Comparison of ENCODE assay signal across 8 cellular contexts in genomic region chr5:96808541-96808828, GRCh38. TPM values are rescaled to one million over a fixed set of nuclear protein-coding genes. Genes with fewer than 3 reads are reported as not detected.
DNase-seq lines count a peak whose midpoint lies in the region; ATAC-seq, FAIRE-seq and TF ChIP-seq lines count a peak whose summit lies in the region.

No MANE protein-coding gene starts in this region.

- H3K27me3 ChIP-seq in pancreas = no peaks in the 10 kb centered on the region

- 3 to 12% methylated on average over 2 of the region's 2 CpGs for WGBS in pancreas, 2 donors

- H3K9me3 Mint-ChIP-seq in Calu3 (ENCODE audit: low read depth, unreplicated experiment) = no peaks in the 10 kb centered on the region

- H3K4me3 ChIP-seq in epithelial cell of esophagus (ENCODE audit: low read length) = peak overlapping the region; percentile 74
- peak overlapping the region in 3 of 4 donors; percentile 7 to 81 (median 72) for H3K4me3 ChIP-seq in pancreas

- H3K4me3 Mint-ChIP-seq in Calu3 (ENCODE audit: low read depth, unreplicated experiment) = peak overlapping the region; percentile 95

- TSS peak; percentile 83 for BruUV-seq in Calu3 (replicated peaks; lab: Mats Ljungman, UMichigan)

- H3K27ac ChIP-seq in pancreas = peak overlapping the region in 3 of 4 donors; percentile 64 to 100 (median 75)

- TF ChIP-seq CTCF in Calu3 (IDR thresholded peaks at IDR 0.05; ENCODE audit: unreplicated experiment) = no peak
- TF ChIP-seq CTCF in epithelial cell of esophagus (IDR thresholded peaks at IDR 0.05; ENCODE audit: insufficient read depth, low read depth, low read length, missing control alignments) = no peak
- TF ChIP-seq CTCF in pancreas (IDR thresholded peaks at IDR 0.05) = no peak

- FAIRE-seq in pancreas (lab: Jason Lieb, UNC) = no peak

- H3K4me1 ChIP-seq in pancreas = peaks cover 0 to 15% (median 3%) of the 10 kb centered on the region in 3 donors

- no peaks in the 10 kb centered on the region for H3K36me3 ChIP-seq in pancreas

- H3K27me3 Mint-ChIP-seq in Calu3 (ENCODE audit: unreplicated experiment) = no peaks in the 10 kb centered on the region

- peaks cover 10% of the 10 kb centered on the region for H3K4me1 Mint-ChIP-seq in Calu3 (ENCODE audit: low read depth, unreplicated experiment)

- no peaks in the 10 kb centered on the region for H3K9me3 ChIP-seq in pancreas

- intact Hi-C loops in Calu3 (cut with micrococcal nuclease; ENCODE audit: unreplicated experiment) = loop anchor here (5.0 kb wide), 1 partner anchor 129 kb away; the partner anchor contains the start of gene LNPEP
- intact Hi-C loops in pancreas (cut with DNase I) = no loop called here

- ATAC-seq in pancreas (no peak), GM19035 (IDR thresholded peaks at IDR 0.05; ENCODE audit: unreplicated experiment) (no peak), GM18907 (IDR thresholded peaks at IDR 0.05; ENCODE audit: unreplicated experiment) (no peak), HG03469 (IDR thresholded peaks at IDR 0.05; ENCODE audit: unreplicated experiment) (no peak)

- H3K27ac Mint-ChIP-seq in Calu3 (ENCODE audit: unreplicated experiment) = peak overlapping the region; percentile 99

- DNase-seq in Calu3 (no peak), epithelial cell of esophagus (ENCODE audit: low read depth) (no peak), pancreas (no peak), NCI-H69 (lab: John Stamatoyannopoulos, UW) (no peak)

- H3K36me3 Mint-ChIP-seq in Calu3 (ENCODE audit: insufficient read depth, unreplicated experiment) = peaks cover 35% of the 10 kb centered on the region

- CTCF ChIA-PET in Calu3 (lab: Charles Lee) = interaction anchor here (0.6 to 1.8 kb wide), 10 partner anchors 9 to 1696 kb away, joined by 3 to 11 read pairs (median 3); partner anchors contain the start of gene ERAP2

TF ChIP-seq in PFSK-1, 5 proteins besides CTCF, POLR2A, EP300 and RAD21:
- TF ChIP-seq REST (IDR thresholded peaks at IDR 0.05; ENCODE audit: insufficient read depth in 1 of 2, low read depth in 2 of 2, low read length in 2 of 2) (no peak), TAF1 (IDR thresholded peaks at IDR 0.05; ENCODE audit: borderline replicate concordance, insufficient read depth, low read length) (0 out of 2 replicates have a peak, but pooled peaks have one; percentile 3), FOXP2 (optimal IDR thresholded peaks at IDR 0.05; ENCODE audit: borderline replicate concordance, extremely low read depth, extremely low read length, insufficient read depth) (no peak)

RNA-seq across cellular contexts. Expression of gene ERAP1, which starts 0.7 kb away (rescaled TPM):
- total RNA-seq in Calu3 (2022) = 43.6 and 52.3 TPM in 2 replicates
- polyA plus RNA-seq in PFSK-1 (2012; ENCODE audit: insufficient read length, low read depth) = 30.1 TPM
- 10 to 100 TPM; 17.1 to 48.1 (median 23.4) TPM for total RNA-seq in pancreas
- 1 to 10 TPM; 3.5 to 8.1 TPM for polyA plus RNA-seq in pancreas
